In the genomic region with DNA sequence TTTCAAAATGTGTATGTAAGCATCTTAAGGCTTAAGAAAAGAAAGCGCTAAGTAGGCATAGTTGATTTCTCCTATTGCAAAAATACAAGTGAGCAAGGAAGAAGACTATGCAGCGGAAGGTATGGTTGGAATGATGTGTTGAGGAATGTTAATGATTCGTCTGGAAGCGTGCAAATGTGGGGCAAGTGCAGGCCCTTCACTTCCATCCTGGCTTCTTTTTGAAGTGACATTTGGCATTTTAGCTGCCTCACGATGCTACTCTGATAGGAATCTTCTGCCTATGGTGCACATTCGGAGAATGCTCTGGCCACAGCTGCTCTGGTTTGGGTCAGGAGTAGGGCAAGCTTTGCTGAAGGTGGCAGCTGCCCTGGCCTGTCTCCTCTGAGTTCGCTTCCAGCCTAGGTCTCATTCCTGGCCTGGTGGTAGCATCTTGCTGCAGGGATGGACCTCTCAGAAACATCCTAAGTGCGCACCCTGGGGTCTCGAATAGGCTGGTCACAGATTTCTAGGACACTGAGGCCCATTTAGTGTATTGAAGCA, we compare ENCODE assay signal across 32 cellular contexts. TPM values are rescaled to one million over a fixed set of nuclear protein-coding genes. Genes with fewer than 3 reads are reported as not detected.
"Had no signal": no experiment of that assay in that cellular context is flagged by ENCODE, and none has a peak within 500 bp of the region (broad histone marks: within the 10 kb centered on the region; RNA-seq: fewer than 3 reads in every experiment).

No MANE protein-coding gene starts in this region.

- H3K27me3 ChIP-seq: heart left ventricle, left lung, neutrophil, tibial nerve, upper lobe of left lung had no signal

- H3K27ac ChIP-seq: heart left ventricle, left lung, lower lobe of right lung, neutrophil, parathyroid adenoma, prostate gland, tibial nerve, upper lobe of left lung had no signal

- H3K4me3 ChIP-seq: heart left ventricle, left lung, lower lobe of right lung, mucosa of descending colon, prostate gland, tibial nerve, upper lobe of left lung had no signal

- H2AFZ ChIP-seq: parathyroid adenoma had no signal

- H3K36me3 ChIP-seq: heart left ventricle, left lung, lower lobe of right lung, neutrophil, prostate gland, tibial nerve, upper lobe of left lung had no signal

- H3K79me2 ChIP-seq: parathyroid adenoma had no signal

- DNase-seq: glutamatergic neuron; heart left ventricle; hypothalamus; kidney glomerular epithelial cell; left cardiac atrium; left lung; lower lobe of right lung; mammary epithelial cell; mesenchymal stem cell; midbrain; mucosa of descending colon; naive thymus-derived CD8-positive, alpha-beta T cell; occipital lobe; retina; right cardiac atrium; small intestine; stimulated activated CD4-positive, alpha-beta T cell treated with anti-CD3 and anti-CD28 coated beads, Interleukin-1b, Interleukin-23, amount 100 ng/mL, for 48 hours; stimulated activated CD4-positive, alpha-beta T cell treated with anti-CD3 and anti-CD28 coated beads, Interleukin-2, amount 100 ng/mL, for 48 hours; stimulated activated CD4-positive, alpha-beta T cell treated with anti-CD3 and anti-CD28 coated beads, Interleukin-4, amount 100 ng/mL, for 4 hours; stimulated activated CD8-positive, alpha-beta memory T cell treated with anti-CD3 and anti-CD28 coated beads, Interleukin-4, amount 100 ng/mL, for 48 hours; stimulated activated naive CD4-positive, alpha-beta T cell treated with Interleukin-2 at 50 U/mL for 16 hours; stimulated activated naive CD8-positive, alpha-beta T cell treated with anti-CD3 and anti-CD28 coated beads, Interleukin-15, amount 100 ng/mL, for 72 hours; substantia nigra; upper lobe of left lung had no signal

- H3K4me1 ChIP-seq: left lung, lower lobe of right lung, parathyroid adenoma, prostate gland, upper lobe of left lung had no signal

- H3K9ac ChIP-seq: parathyroid adenoma had no signal

- FAIRE-seq: keratinocyte, small intestine, urothelium cell line had no signal

- H3K9me3 ChIP-seq: heart left ventricle, left lung, lower lobe of right lung, mucosa of descending colon, neutrophil, prostate gland, tibial nerve, upper lobe of left lung had no signal

- ATAC-seq: heart left ventricle; left cardiac atrium; left lung; lower lobe of right lung; mucosa of descending colon; naive thymus-derived CD8-positive, alpha-beta T cell; right cardiac atrium; sciatic nerve; stimulated activated memory B cell treated with anti-CD40 and anti-IgM and Interleukin-4, amounts not matched to agents 10 μg/mL and 1 μg/mL and 100 μg/mL, for 72 hours; stimulated activated naive CD8-positive, alpha-beta T cell treated with anti-CD3 and anti-CD28 coated beads, Interleukin-15, amount 100 ng/mL, for 72 hours had no signal

RNA-seq across cellular contexts. Expression of a gene that starts 49.4 kb away (rescaled TPM):
- total RNA-seq: naive thymus-derived CD8-positive, alpha-beta T cell had no signal
- polyA plus RNA-seq: naive thymus-derived CD8-positive, alpha-beta T cell had no signal
